Comparison of ENCODE assay signal across 22 cellular contexts in genomic region chr11:38191101-38191500, GRCh38.
"Had no signal": no experiment of that assay in that cellular context is flagged by ENCODE, and none has a peak within 500 bp of the region (broad histone marks: within the 10 kb centered on the region; RNA-seq: fewer than 3 reads in every experiment).

No MANE protein-coding gene starts in this region.

- H3K4me3 ChIP-seq: breast epithelium, coronary artery, esophagus squamous epithelium, gastroesophageal sphincter, suprapubic skin, transverse colon, uterus had no signal

- DNase-seq: activated CD4-positive, alpha-beta memory T cell treated with anti-CD3 and anti-CD28 coated beads for 36 hours; activated CD4-positive, alpha-beta T cell treated with anti-CD3 and anti-CD28 coated beads for 48 hours; activated naive CD4-positive, alpha-beta T cell treated with Interleukin-2 at 50 U/mL for 16 hours; activated naive CD8-positive, alpha-beta T cell treated with anti-CD3 and anti-CD28 coated beads for 36 hours; activated T-cell treated with anti-CD3 and anti-CD28 coated beads, Interleukin-2, amount 50 U/mL, for 48 hours; esophagus squamous epithelium; head of caudate nucleus; left ventricle myocardium superior; midbrain; posterior cingulate gyrus; small intestine; stimulated activated CD4-positive, alpha-beta T cell treated with anti-CD3 and anti-CD28 coated beads, Interleukin-2, amount 100 ng/mL, for 24 hours; stimulated activated naive CD8-positive, alpha-beta T cell treated with anti-CD3 and anti-CD28 coated beads, Interleukin-15, amount 100 ng/mL, for 72 hours; transverse colon; uterus had no signal

- H3K27me3 ChIP-seq: breast epithelium, esophagus squamous epithelium, gastroesophageal sphincter, suprapubic skin, transverse colon, uterus had no signal

- H3K4me1 Mint-ChIP-seq: activated naive CD8-positive, alpha-beta T cell treated with anti-CD3 and anti-CD28 coated beads for 36 hours; central memory CD8-positive, alpha-beta T cell; stimulated activated effector memory CD8-positive, alpha-beta T cell treated with anti-CD3 and anti-CD28 coated beads, Interleukin-12 subunit alpha, Interleukin-12 subunit beta, amount 100 ng/mL, for 72 hours; stimulated activated naive CD8-positive, alpha-beta T cell treated with anti-CD3 and anti-CD28 coated beads, Interleukin-15, amount 100 ng/mL, for 72 hours had no signal

- H3K4me3 Mint-ChIP-seq: activated CD4-positive, alpha-beta memory T cell treated with anti-CD3 and anti-CD28 coated beads for 36 hours; activated naive CD8-positive, alpha-beta T cell treated with anti-CD3 and anti-CD28 coated beads for 36 hours; central memory CD8-positive, alpha-beta T cell; natural killer cell treated with Interleukin-12 subunit alpha and Interleukin-12 subunit beta and Interleukin-15 and Interleukin-18, amount 100 ng/mL, for 72 hours; stimulated activated effector memory CD8-positive, alpha-beta T cell treated with anti-CD3 and anti-CD28 coated beads, Interleukin-12 subunit alpha, Interleukin-12 subunit beta, amount 100 ng/mL, for 72 hours; stimulated activated naive CD8-positive, alpha-beta T cell treated with anti-CD3 and anti-CD28 coated beads, Interleukin-15, amount 100 ng/mL, for 72 hours had no signal

- H3K27me3 Mint-ChIP-seq: activated CD4-positive, alpha-beta memory T cell treated with anti-CD3 and anti-CD28 coated beads for 36 hours; activated naive CD8-positive, alpha-beta T cell treated with anti-CD3 and anti-CD28 coated beads for 36 hours; central memory CD8-positive, alpha-beta T cell; natural killer cell treated with Interleukin-12 subunit alpha and Interleukin-12 subunit beta and Interleukin-15 and Interleukin-18, amount 100 ng/mL, for 72 hours; stimulated activated naive CD8-positive, alpha-beta T cell treated with anti-CD3 and anti-CD28 coated beads, Interleukin-15, amount 100 ng/mL, for 72 hours had no signal

- H3K36me3 ChIP-seq: breast epithelium, esophagus squamous epithelium, gastroesophageal sphincter, suprapubic skin, transverse colon had no signal

- H3K4me1 ChIP-seq: breast epithelium, esophagus squamous epithelium, gastroesophageal sphincter, suprapubic skin, transverse colon, uterus had no signal

- H3K9me3 ChIP-seq: breast epithelium, esophagus squamous epithelium, gastroesophageal sphincter, suprapubic skin, transverse colon, uterus had no signal

- H3K27ac ChIP-seq: breast epithelium, coronary artery, esophagus squamous epithelium, gastroesophageal sphincter, suprapubic skin, transverse colon, uterus had no signal

- H3K27ac Mint-ChIP-seq: activated CD4-positive, alpha-beta memory T cell treated with anti-CD3 and anti-CD28 coated beads for 36 hours; activated naive CD8-positive, alpha-beta T cell treated with anti-CD3 and anti-CD28 coated beads for 36 hours; natural killer cell treated with Interleukin-12 subunit alpha and Interleukin-12 subunit beta and Interleukin-15 and Interleukin-18, amount 100 ng/mL, for 72 hours; stimulated activated effector memory CD8-positive, alpha-beta T cell treated with anti-CD3 and anti-CD28 coated beads, Interleukin-12 subunit alpha, Interleukin-12 subunit beta, amount 100 ng/mL, for 72 hours; stimulated activated naive CD8-positive, alpha-beta T cell treated with anti-CD3 and anti-CD28 coated beads, Interleukin-15, amount 100 ng/mL, for 72 hours had no signal

- H3K36me3 Mint-ChIP-seq: activated CD4-positive, alpha-beta memory T cell treated with anti-CD3 and anti-CD28 coated beads for 36 hours; activated naive CD8-positive, alpha-beta T cell treated with anti-CD3 and anti-CD28 coated beads for 36 hours; stimulated activated effector memory CD8-positive, alpha-beta T cell treated with anti-CD3 and anti-CD28 coated beads, Interleukin-12 subunit alpha, Interleukin-12 subunit beta, amount 100 ng/mL, for 72 hours had no signal
